ENCODE assay signal across 16 cellular contexts in the genomic region with DNA sequence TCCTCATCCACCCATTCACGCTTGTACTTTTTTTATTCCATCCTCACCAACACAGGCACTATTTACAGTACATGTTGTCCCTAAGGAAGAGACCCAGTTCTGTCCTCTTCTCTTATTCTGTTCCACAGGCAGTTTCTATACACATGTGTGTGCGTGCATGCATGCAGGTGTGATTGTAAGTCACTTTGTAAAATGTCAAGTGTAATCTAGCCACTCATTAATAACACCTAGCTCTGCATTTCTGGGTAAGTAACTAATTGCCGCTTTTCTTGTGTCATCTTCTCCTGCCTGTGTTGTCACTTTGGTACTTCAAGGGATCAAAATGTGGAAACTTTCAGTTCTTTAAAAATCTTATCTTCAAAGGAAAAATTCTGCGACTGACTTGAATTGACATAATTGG.
A peak's percentile ranks its signal among the peaks of the same experiment; 100 is the strongest.
DNase-seq lines count a peak whose midpoint lies in the region; ATAC-seq lines count a peak whose summit lies in the region.
"Had no signal": no experiment of that assay in that cellular context is flagged by ENCODE, and none has a peak within 500 bp of the region (broad histone marks: within the 10 kb centered on the region; RNA-seq: fewer than 3 reads in every experiment).

No MANE protein-coding gene starts in this region.

- DNase-seq in NCI-H82 (lab: John Stamatoyannopoulos, UW) (peak; percentile 50), NCI-H82 treated with DMSO at 0.1 percent for 48 hours (lab: John Stamatoyannopoulos, UW; ENCODE audit: unreplicated experiment) (no peak), retina (peak; percentile 16), right cardiac atrium (no peak)
- DNase-seq: AML-193; Caco-2; Calu3; CD4-positive, alpha-beta T cell; CD8-positive, alpha-beta T cell; DMS79 treated with DMSO at 0.1 percent for 48 hours; GF-D8 had no signal

- no peaks in the 10 kb centered on the region for H3K4me1 ChIP-seq in right cardiac atrium (ENCODE audit: control insufficient read depth, insufficient read depth, low read length)
- H3K4me1 ChIP-seq: A549; BLaER1 treated with 17β-estradiol and CSF1 and Interleukin-3, amounts not matched to agents 10 nM and 100 nM; Caco-2 had no signal

- no peaks in the 10 kb centered on the region for H3K9me3 ChIP-seq in right cardiac atrium (ENCODE audit: control insufficient read depth, low read length)
- H3K9me3 ChIP-seq: A549; BLaER1 treated with 17β-estradiol and CSF1 and Interleukin-3, amounts not matched to agents 10 nM and 100 nM; Caco-2 had no signal

- no peak overlapping the region for H3K4me3 ChIP-seq in right cardiac atrium (ENCODE audit: low read length)
- H3K4me3 ChIP-seq: A549; BLaER1 treated with 17β-estradiol and CSF1 and Interleukin-3, amounts not matched to agents 10 nM and 100 nM had no signal

- no peaks in the 10 kb centered on the region for H3K27me3 ChIP-seq in right cardiac atrium (ENCODE audit: control insufficient read depth, insufficient read depth)
- H3K27me3 ChIP-seq: BLaER1 treated with 17β-estradiol and CSF1 and Interleukin-3, amounts not matched to agents 10 nM and 100 nM had no signal

- ATAC-seq in GM21447 (IDR thresholded peaks at IDR 0.05; ENCODE audit: unreplicated experiment) (no peak), right cardiac atrium (no peak)
- ATAC-seq: A549; CD8-positive, alpha-beta T cell had no signal

- H3K27ac ChIP-seq in right cardiac atrium (ENCODE audit: low read length): no peak overlapping the region
- H3K27ac ChIP-seq: 22Rv1; A549; BLaER1 treated with 17β-estradiol and CSF1 and Interleukin-3, amounts not matched to agents 10 nM and 100 nM; C4-2B had no signal

- 66% methylated on average over 4 of the region's 4 CpGs for WGBS in right cardiac atrium

- intact Hi-C loops in right cardiac atrium (cut with DNase I): no loop called here

Comparison
In these comparisons a context has a peak if more than half of its experiments do, and no peak if none do; other contexts are left out.
1. DNase-seq: peak in NCI-H82 (single experiment) and retina (single experiment); none in NCI-H82 treated with DMSO at 0.1 percent for 48 hours (single experiment) and right cardiac atrium (0 of 3).